ENCODE assay signal across 31 cellular contexts in the genomic region with DNA sequence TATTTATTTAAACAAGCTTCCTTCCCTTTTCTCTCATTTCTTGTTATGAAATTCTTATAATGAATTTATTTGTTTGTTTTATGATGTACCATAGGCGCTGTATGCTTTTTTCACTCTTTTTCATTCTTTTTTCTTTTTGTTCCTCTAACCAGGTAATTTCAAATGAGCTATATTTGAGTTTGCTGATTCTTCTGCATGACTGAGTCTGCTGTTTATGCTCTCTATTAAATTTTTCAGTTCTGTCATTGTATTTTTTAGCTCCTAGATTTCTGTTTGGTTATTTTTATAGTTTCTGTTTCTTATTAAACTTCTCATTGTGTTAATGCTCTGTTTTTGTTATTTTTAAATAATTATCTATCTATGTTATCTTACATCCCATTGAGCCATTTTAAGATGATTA.
"Had no signal": no experiment of that assay in that cellular context is flagged by ENCODE, and none has a peak within 500 bp of the region (broad histone marks: within the 10 kb centered on the region; RNA-seq: fewer than 3 reads in every experiment).

No MANE protein-coding gene starts in this region.

- H3K4me1 ChIP-seq: neural progenitor cell, parathyroid adenoma, psoas muscle, spleen, suprapubic skin, testis, tibial artery, transverse colon, upper lobe of right lung, uterus had no signal

- H3K4me2 ChIP-seq: neural progenitor cell, smooth muscle cell had no signal

- H3K9me3 ChIP-seq: ovary, testis had no signal

- H3K27me3 Mint-ChIP-seq: progenitor cell of endocrine pancreas; stimulated activated memory B cell treated with anti-CD40 and anti-IgM and Interleukin-4, amounts not matched to agents 10 μg/mL and 1 μg/mL and 100 μg/mL, for 72 hours; stimulated activated naive CD8-positive, alpha-beta T cell treated with anti-CD3 and anti-CD28 coated beads, Interleukin-15, amount 100 ng/mL, for 72 hours; type B pancreatic cell had no signal

- ATAC-seq: natural killer cell; psoas muscle; right cardiac atrium; sciatic nerve; stimulated activated memory B cell treated with anti-CD40 and anti-IgM and Interleukin-4, amounts not matched to agents 10 μg/mL and 1 μg/mL and 100 μg/mL, for 72 hours; stimulated activated naive CD8-positive, alpha-beta T cell treated with anti-CD3 and anti-CD28 coated beads, Interleukin-15, amount 100 ng/mL, for 72 hours; stimulated activated naive CD8-positive, alpha-beta T cell treated with anti-CD3 and anti-CD28 coated beads, Interleukin-15, Interleukin-2, amounts not matched to agents 100 U/mL and 50 U/mL, for 24 hours; upper lobe of right lung had no signal

- H3K9ac ChIP-seq: neural progenitor cell, parathyroid adenoma had no signal

- H3K79me2 ChIP-seq: parathyroid adenoma had no signal

- H2AFZ ChIP-seq: neural progenitor cell, parathyroid adenoma had no signal

- H3K36me3 ChIP-seq: neural progenitor cell, ovary, spleen, suprapubic skin, tibial artery, transverse colon, upper lobe of right lung, uterus had no signal

- H3K27ac Mint-ChIP-seq: natural killer cell; nephron; neural progenitor cell; progenitor cell of endocrine pancreas; stimulated activated memory B cell treated with anti-CD40 and anti-IgM and Interleukin-4, amounts not matched to agents 10 μg/mL and 1 μg/mL and 100 μg/mL, for 72 hours; stimulated activated naive CD8-positive, alpha-beta T cell treated with anti-CD3 and anti-CD28 coated beads, Interleukin-15, amount 100 ng/mL, for 72 hours; type B pancreatic cell had no signal

- H3K27ac ChIP-seq: neural progenitor cell, ovary, parathyroid adenoma, psoas muscle, skin epidermis, spleen, suprapubic skin, testis, tibial artery, transverse colon, upper lobe of right lung, uterus had no signal

- H3K4me3 Mint-ChIP-seq: natural killer cell; nephron; neural progenitor cell; stimulated activated memory B cell treated with anti-CD40 and anti-IgM and Interleukin-4, amounts not matched to agents 10 μg/mL and 1 μg/mL and 100 μg/mL, for 72 hours; stimulated activated naive CD8-positive, alpha-beta T cell treated with anti-CD3 and anti-CD28 coated beads, Interleukin-15, amount 100 ng/mL, for 72 hours; type B pancreatic cell had no signal

- H3K27me3 ChIP-seq: neural progenitor cell, ovary, spleen, suprapubic skin, testis, tibial artery, transverse colon, upper lobe of right lung, uterus had no signal

- H3K4me1 Mint-ChIP-seq: natural killer cell; nephron; neural progenitor cell; stimulated activated memory B cell treated with anti-CD40 and anti-IgM and Interleukin-4, amounts not matched to agents 10 μg/mL and 1 μg/mL and 100 μg/mL, for 72 hours; stimulated activated naive CD8-positive, alpha-beta T cell treated with anti-CD3 and anti-CD28 coated beads, Interleukin-15, amount 100 ng/mL, for 72 hours had no signal

- H3K36me3 Mint-ChIP-seq: neural progenitor cell; stimulated activated memory B cell treated with anti-CD40 and anti-IgM and Interleukin-4, amounts not matched to agents 10 μg/mL and 1 μg/mL and 100 μg/mL, for 72 hours; type B pancreatic cell had no signal

- H3K4me3 ChIP-seq: neural progenitor cell, ovary, psoas muscle, skin epidermis, smooth muscle cell, spleen, suprapubic skin, testis, tibial artery, transverse colon, upper lobe of right lung, uterus had no signal

- DNase-seq: natural killer cell; occipital lobe; ovary; posterior cingulate gyrus; psoas muscle; right cardiac atrium; spleen; stimulated activated CD4-positive, alpha-beta T cell treated with anti-CD3 and anti-CD28 coated beads, Interleukin-12 subunit alpha, Interleukin-12 subunit beta, amount 100 ng/mL, for 4 hours; stimulated activated CD4-positive, alpha-beta T cell treated with anti-CD3 and anti-CD28 coated beads, Interleukin-1b, Interleukin-23, amount 100 ng/mL, for 48 hours; stimulated activated CD4-positive, alpha-beta T cell treated with anti-CD3 and anti-CD28 coated beads, Interleukin-4, amount 100 ng/mL, for 1 hour; stimulated activated CD4-positive, alpha-beta T cell treated with anti-CD3 and anti-CD28 coated beads, Interleukin-4, amount 100 ng/mL, for 4 hours; stimulated activated CD8-positive, alpha-beta memory T cell treated with anti-CD3 and anti-CD28 coated beads, Interleukin-4, amount 100 ng/mL, for 48 hours; stimulated activated naive CD4-positive, alpha-beta T cell; stimulated activated naive CD8-positive, alpha-beta T cell treated with anti-CD3 and anti-CD28 coated beads, Interleukin-15, amount 100 ng/mL, for 72 hours; stimulated activated naive CD8-positive, alpha-beta T cell treated with anti-CD3 and anti-CD28 coated beads, Interleukin-15, Interleukin-2, amounts not matched to agents 100 U/mL and 50 U/mL, for 24 hours; substantia nigra; testis; tibial artery; transverse colon; upper lobe of right lung; uterus had no signal
